ENCODE assay signal across 1 cellular context in genomic region chr11:117313103-117313502, GRCh38.
TF ChIP-seq lines count a peak whose summit lies in the region.

No MANE protein-coding gene starts in this region.

TF ChIP-seq in HepG2, 621 proteins besides CTCF, POLR2A, EP300 and RAD21 (continued from another document):
- TF ChIP-seq ZBTB43 (CRISPR knock-in tag; conservative IDR thresholded peaks at IDR 0.05) = no peak
- TF ChIP-seq ZNF709 (CRISPR knock-in tag; IDR thresholded peaks at IDR 0.05) = 0 out of 2 replicates have a peak, but pooled peaks have one; percentile 9
- TF ChIP-seq HBP1 (CRISPR knock-in tag; IDR thresholded peaks at IDR 0.05; ENCODE audit: low read depth) = no peak
- TF ChIP-seq HNF4A (CRISPR knock-in tag; IDR thresholded peaks at IDR 0.05) = peak; percentile 36
- no peak for TF ChIP-seq DRAP1 (CRISPR knock-in tag; IDR thresholded peaks at IDR 0.05)
- TF ChIP-seq MYNN (CRISPR knock-in tag; IDR thresholded peaks at IDR 0.05; ENCODE audit: low read depth) = no peak
- no peak for TF ChIP-seq HOXA7 (CRISPR knock-in tag; IDR thresholded peaks at IDR 0.05)
- peak; percentile 81; the same call in 1 of the 2 replicates for TF ChIP-seq ELF3 (CRISPR knock-in tag; IDR thresholded peaks at IDR 0.05)
- TF ChIP-seq SAP130 (CRISPR knock-in tag; IDR thresholded peaks at IDR 0.05; ENCODE audit: low read depth) = no peak
- TF ChIP-seq TCF7L2 (IDR thresholded peaks at IDR 0.05; ENCODE audit: low read depth, low read length) = no peak
- TF ChIP-seq MBD4 (IDR thresholded peaks at IDR 0.05; ENCODE audit: borderline replicate concordance, low read length) = no peak
- TF ChIP-seq ZNF792 (CRISPR knock-in tag; IDR thresholded peaks at IDR 0.05) = no peak
